ENCODE assay signal across 26 cellular contexts in genomic region chr15:97998307-97999071, GRCh38. TPM values are rescaled to one million over a fixed set of nuclear protein-coding genes. Genes with fewer than 3 reads are reported as not detected.
DNase-seq lines count a peak whose midpoint lies in the region; FAIRE-seq and TF ChIP-seq lines count a peak whose summit lies in the region.
"Had no signal": no experiment of that assay in that cellular context is flagged by ENCODE, and none has a peak within 500 bp of the region (broad histone marks: within the 10 kb centered on the region; RNA-seq: fewer than 3 reads in every experiment).

No MANE protein-coding gene starts in this region.

- H3K4me1 Mint-ChIP-seq in HFFc6 (ENCODE audit: low read depth) = peaks cover 40% of the 10 kb centered on the region
- peaks cover 9% of the 10 kb centered on the region for H3K4me1 Mint-ChIP-seq in astrocyte (ENCODE audit: low read depth, unreplicated experiment)
- H3K4me1 Mint-ChIP-seq in Calu3 (ENCODE audit: low read depth, unreplicated experiment) = peaks cover 20% of the 10 kb centered on the region

- no peak for FAIRE-seq in astrocyte (lab: Jason Lieb, UNC)
- FAIRE-seq: kidney had no signal

- H3F3A ChIP-seq in PC-9 (ENCODE audit: insufficient read depth, low read depth) = peaks cover 7% of the 10 kb centered on the region; the same call in 1 of the 2 replicates

- H3K4me1 ChIP-seq in A673 (ENCODE audit: insufficient read depth, low read length, poor library complexity, severe bottlenecking) (no peaks in the 10 kb centered on the region), astrocyte (ENCODE audit: insufficient read depth, low read length) (peaks cover 5% of the 10 kb centered on the region), suprapubic skin (peaks cover 22% of the 10 kb centered on the region), PC-9 (replicated peaks; ENCODE audit: insufficient read depth) (no peaks in the 10 kb centered on the region)

- CTCF ChIA-PET in A673 (lab: Charles Lee) (no interaction called here), PC-9 (lab: Charles Lee) (no interaction called here), Calu3 (lab: Charles Lee) (no interaction called here)

- H3K27ac ChIP-seq in A673 (ENCODE audit: low read depth, low read length, poor library complexity, severe bottlenecking) (no peak overlapping the region), astrocyte (ENCODE audit: low read depth, low read length) (no peak overlapping the region), suprapubic skin (no peak overlapping the region), PC-9 (no peak overlapping the region), caudate nucleus (ENCODE audit: low read depth, low read length) (no peak overlapping the region)
- H3K27ac ChIP-seq: HL-60, stomach, upper lobe of left lung, VCaP had no signal

- 58% methylated on average over 5 of the region's 5 CpGs for WGBS in suprapubic skin

- no peak overlapping the region for H3K9ac ChIP-seq in astrocyte (ENCODE audit: low read length)

- TF ChIP-seq EP300 in suprapubic skin (IDR thresholded peaks at IDR 0.05) = no peak

- DNase-seq in A673 (ENCODE audit: low spot score) (peak; percentile 72), HFFc6 (peak; percentile 14), astrocyte (ENCODE audit: low read depth) (no peak), kidney glomerular epithelial cell (lab: John Stamatoyannopoulos, UW) (peak; percentile 10), suprapubic skin (ENCODE audit: low spot score in 2 of 2) (no peak), PC-9 (no peak), Calu3 (no peak), caudate nucleus (lab: John Stamatoyannopoulos, UW) (no peak)
- DNase-seq: activated CD4-positive, alpha-beta memory T cell treated with anti-CD3 and anti-CD28 coated beads for 36 hours; activated naive CD4-positive, alpha-beta T cell treated with Interleukin-2 at 50 U/mL for 16 hours; anterior cingulate cortex; DMS153; effector memory CD4-positive, alpha-beta T cell; hippocampal formation; IMR-90; kidney; NCI-H1930; NCI-H510A treated with DMSO at 0.1 percent for 48 hours; posterior cingulate gyrus; stimulated activated CD4-positive, alpha-beta T cell treated with anti-CD3 and anti-CD28 coated beads, Interleukin-2, amount 100 ng/mL, for 48 hours; stomach; upper lobe of left lung had no signal

- H3K27ac Mint-ChIP-seq in HFFc6 (peak overlapping the region; percentile 36), astrocyte (ENCODE audit: unreplicated experiment) (peak overlapping the region; percentile 64), Calu3 (ENCODE audit: unreplicated experiment) (no peak overlapping the region)
- H3K27ac Mint-ChIP-seq: activated CD4-positive, alpha-beta memory T cell treated with anti-CD3 and anti-CD28 coated beads for 36 hours; nephron had no signal

- H3K9me3 Mint-ChIP-seq in HFFc6 (no peaks in the 10 kb centered on the region), astrocyte (ENCODE audit: unreplicated experiment) (peaks cover 3% of the 10 kb centered on the region), Calu3 (ENCODE audit: low read depth, unreplicated experiment) (no peaks in the 10 kb centered on the region)
- H3K9me3 Mint-ChIP-seq: activated CD4-positive, alpha-beta memory T cell treated with anti-CD3 and anti-CD28 coated beads for 36 hours; nephron had no signal

- H3K36me3 ChIP-seq in A673 (ENCODE audit: insufficient read depth, low read length, poor library complexity, severe bottlenecking) (no peaks in the 10 kb centered on the region), astrocyte (ENCODE audit: insufficient read depth, low read length) (no peaks in the 10 kb centered on the region), suprapubic skin (no peaks in the 10 kb centered on the region), PC-9 (ENCODE audit: low read depth) (no peaks in the 10 kb centered on the region)
- H3K36me3 ChIP-seq: stomach, upper lobe of left lung had no signal

- no peak overlapping the region for H3K4me2 ChIP-seq in astrocyte (ENCODE audit: low read length)
- H3K4me2 ChIP-seq in PC-9 = no peak overlapping the region

- H3K36me3 Mint-ChIP-seq in HFFc6 (ENCODE audit: low read depth) = no peaks in the 10 kb centered on the region
- H3K36me3 Mint-ChIP-seq in astrocyte (ENCODE audit: low read depth, unreplicated experiment) = no peaks in the 10 kb centered on the region
- H3K36me3 Mint-ChIP-seq in Calu3 (ENCODE audit: insufficient read depth, unreplicated experiment) = no peaks in the 10 kb centered on the region
- H3K36me3 Mint-ChIP-seq: activated CD4-positive, alpha-beta memory T cell treated with anti-CD3 and anti-CD28 coated beads for 36 hours had no signal

- H3K27me3 Mint-ChIP-seq in HFFc6 (ENCODE audit: insufficient read depth) = no peaks in the 10 kb centered on the region
- H3K27me3 Mint-ChIP-seq in astrocyte (ENCODE audit: low read depth, unreplicated experiment) = no peaks in the 10 kb centered on the region
- no peaks in the 10 kb centered on the region for H3K27me3 Mint-ChIP-seq in Calu3 (ENCODE audit: unreplicated experiment)
- H3K27me3 Mint-ChIP-seq: activated CD4-positive, alpha-beta memory T cell treated with anti-CD3 and anti-CD28 coated beads for 36 hours had no signal

- BruUV-seq in A673 (replicated peaks; lab: Mats Ljungman, UMichigan) = no TSS peak
- BruUV-seq in PC-9 (replicated peaks; lab: Mats Ljungman, UMichigan) = no TSS peak
- BruUV-seq in Calu3 (replicated peaks; lab: Mats Ljungman, UMichigan) = no TSS peak

- TF ChIP-seq POLR2A in suprapubic skin (IDR thresholded peaks at IDR 0.05) = no peak

- TF ChIP-seq CTCF in A673 (conservative IDR thresholded peaks at IDR 0.05; ENCODE audit: low read depth, low read length) = no peak
- TF ChIP-seq CTCF in HFFc6 (IDR thresholded peaks at IDR 0.05) = no peak
- TF ChIP-seq CTCF in astrocyte (IDR thresholded peaks at IDR 0.05; ENCODE audit: insufficient read depth, low read depth, low read length) = no peak
- TF ChIP-seq CTCF in suprapubic skin (IDR thresholded peaks at IDR 0.05) = no peak
- no peak for TF ChIP-seq CTCF in PC-9 (conservative IDR thresholded peaks at IDR 0.05)
- TF ChIP-seq CTCF in Calu3 (IDR thresholded peaks at IDR 0.05; ENCODE audit: unreplicated experiment) = no peak

- H4K20me1 ChIP-seq in astrocyte (ENCODE audit: insufficient read depth, low read length) (no peaks in the 10 kb centered on the region), PC-9 (ENCODE audit: insufficient read depth) (no peaks in the 10 kb centered on the region)

- H3K27me3 ChIP-seq in A673 (replicated peaks; ENCODE audit: insufficient read depth, low read depth, low read length, poor library complexity) = no peaks in the 10 kb centered on the region
- no peaks in the 10 kb centered on the region for H3K27me3 ChIP-seq in astrocyte (ENCODE audit: insufficient read depth, low read length)
- H3K27me3 ChIP-seq in suprapubic skin = no peaks in the 10 kb centered on the region
- H3K27me3 ChIP-seq in PC-9 (ENCODE audit: insufficient read depth, low read depth) = no peaks in the 10 kb centered on the region
- H3K27me3 ChIP-seq: stomach, upper lobe of left lung had no signal

- H2AFZ ChIP-seq in astrocyte (ENCODE audit: low read depth, low read length) = no peak overlapping the region
- no peak overlapping the region for H2AFZ ChIP-seq in PC-9

- H3K9me3 ChIP-seq in A673 (ENCODE audit: low read depth, low read length, poor library complexity, severe bottlenecking) (no peaks in the 10 kb centered on the region), astrocyte (ENCODE audit: insufficient read depth, low read depth, low read length) (peaks cover 5% of the 10 kb centered on the region), suprapubic skin (no peaks in the 10 kb centered on the region), PC-9 (ENCODE audit: insufficient read depth, low read depth) (0 out of 2 replicates have a peak, but pooled peaks cover 4% of the 10 kb centered on the region)
- H3K9me3 ChIP-seq: stomach, upper lobe of left lung had no signal

- no peaks in the 10 kb centered on the region for H3K9me2 ChIP-seq in PC-9 (ENCODE audit: insufficient read depth)

- intact Hi-C loops in A673 (cut with micrococcal nuclease; ENCODE audit: unreplicated experiment) = no loop called here
- intact Hi-C loops in PC-9 (cut with micrococcal nuclease; ENCODE audit: unreplicated experiment) = loop anchor here (10.0 kb wide), 1 partner anchor 76 kb away; no protein-coding TSS in a partner anchor
- intact Hi-C loops in Calu3 (cut with micrococcal nuclease; ENCODE audit: unreplicated experiment) = loop anchor here (5.0 kb wide), 1 partner anchor 91 kb away; no protein-coding TSS in a partner anchor

- H3K4me3 Mint-ChIP-seq in HFFc6 (no peak overlapping the region), astrocyte (ENCODE audit: unreplicated experiment) (no peak overlapping the region), Calu3 (ENCODE audit: low read depth, unreplicated experiment) (no peak overlapping the region)
- H3K4me3 Mint-ChIP-seq: activated CD4-positive, alpha-beta memory T cell treated with anti-CD3 and anti-CD28 coated beads for 36 hours; nephron had no signal

- H3K4me3 ChIP-seq in A673 (ENCODE audit: low read depth, low read length, poor library complexity, severe bottlenecking) (no peak overlapping the region), astrocyte (ENCODE audit: insufficient read depth, low read depth, low read length) (no peak overlapping the region), suprapubic skin (no peak overlapping the region), PC-9 (no peak overlapping the region)
- H3K4me3 ChIP-seq: skin epidermis, stomach, upper lobe of left lung had no signal

- POLR2A ChIA-PET in A673 (lab: Charles Lee; ENCODE audit: low non-redundant PET) (interaction anchor here (0.5 to 0.6 kb wide), 2 partner anchors 9 to 15 kb away, joined by 4 to 6 read pairs; no protein-coding TSS in a partner anchor), PC-9 (lab: Charles Lee; ENCODE audit: unreplicated experiment) (no interaction called here)

- H3K79me2 ChIP-seq in astrocyte (ENCODE audit: insufficient read depth, low read length) (no peaks in the 10 kb centered on the region), PC-9 (ENCODE audit: low read depth) (no peaks in the 10 kb centered on the region)

RNA-seq across cellular contexts. Expression of gene ARRDC4, which starts 38.0 kb away (rescaled TPM):
- total RNA-seq in A673 (2021) = 2.1 and 3.6 TPM in 2 replicates
- total RNA-seq in HFFc6 (2021; fragmentation: NEBNext Ultra II Directional; extraction: Animal tissue kit (Norgen Biotek cat#: 25700)) = 10 to 100 TPM; 20.2 to 60.1 (median 23.8) TPM
- 30.4 and 42.4 TPM in 2 replicates for total RNA-seq in astrocyte
- 10 to 100 TPM; 57.7 to 67.1 (median 66.3) TPM for total RNA-seq in suprapubic skin
- total RNA-seq in PC-9 (2021) = 5.7 and 6.9 TPM in 2 replicates
- total RNA-seq in Calu3 (2022) = 3.0 and 3.2 TPM in 2 replicates

Comparison
In these comparisons a context has a peak if more than half of its experiments do, and no peak if none do; other contexts are left out.
1. DNase-seq: peak in A673 (single experiment), HFFc6 (single experiment) and kidney glomerular epithelial cell (single experiment); none in astrocyte (single experiment), suprapubic skin (0 of 2), PC-9 (0 of 2), Calu3 (single experiment) and caudate nucleus (0 of 61).